Comparison of ENCODE assay signal across 7 cellular contexts in the genomic region with DNA sequence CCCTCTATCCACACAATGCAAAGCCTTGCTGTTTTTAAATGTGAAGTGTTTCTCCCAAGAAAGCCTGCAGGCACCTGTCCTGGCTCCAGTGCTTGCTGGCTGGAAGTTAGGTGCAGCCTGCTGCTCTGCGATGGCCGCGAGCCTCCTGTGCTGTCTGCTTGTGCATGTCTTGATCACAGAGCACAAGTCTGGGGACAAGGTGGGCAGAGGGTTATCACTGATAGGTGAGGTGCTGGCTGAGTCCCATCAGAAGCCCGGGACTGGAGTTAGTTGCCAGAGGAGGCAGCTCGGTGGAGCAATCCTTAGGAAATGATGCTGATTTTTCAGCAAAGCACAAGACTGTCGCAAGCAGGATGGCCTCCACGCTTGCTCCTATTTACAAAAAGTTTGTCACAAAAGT.
"Had no signal": no experiment of that assay in that cellular context is flagged by ENCODE, and none has a peak within 500 bp of the region (broad histone marks: within the 10 kb centered on the region; RNA-seq: fewer than 3 reads in every experiment).

No MANE protein-coding gene starts in this region.

- H3K36me3 Mint-ChIP-seq: IgD-negative memory B cell had no signal

- ATAC-seq: GM23338, HepG2 had no signal

- H3K27ac Mint-ChIP-seq: GM23338, IgD-negative memory B cell had no signal

- H3K4me1 Mint-ChIP-seq: GM23338 had no signal

- H3K4me2 ChIP-seq: GM23338 had no signal

- H2AFZ ChIP-seq: GM23338 had no signal

- H3K4me3 Mint-ChIP-seq: GM23338, H9, IgD-negative memory B cell had no signal

- H3K4me3 ChIP-seq: GM23338 had no signal

- DNase-seq: H9, HCEC 1CT, KBM-7 had no signal

- H3K27ac ChIP-seq: HL-60 had no signal
